Comparison of ENCODE assay signal across 6 cellular contexts in genomic region chr9:98530275-98530674, GRCh38.
"Had no signal": no experiment of that assay in that cellular context is flagged by ENCODE, and none has a peak within 500 bp of the region (broad histone marks: within the 10 kb centered on the region; RNA-seq: fewer than 3 reads in every experiment).

No MANE protein-coding gene starts in this region.

- H3K27ac ChIP-seq: HL-60 had no signal

- H3K4me1 Mint-ChIP-seq: IgD-negative memory B cell had no signal

- H3K36me3 Mint-ChIP-seq: IgD-negative memory B cell had no signal

- H3K9me3 Mint-ChIP-seq: IgD-negative memory B cell had no signal

- ATAC-seq: HepG2, K562 had no signal

- H3K4me3 ChIP-seq: K562 had no signal

- H3K27ac Mint-ChIP-seq: IgD-negative memory B cell had no signal

- DNase-seq: IMR-90, KBM-7 had no signal

- H3K4me3 Mint-ChIP-seq: IgD-negative memory B cell had no signal
